8 cellular contexts compared by ENCODE assay signal in the genomic region with DNA sequence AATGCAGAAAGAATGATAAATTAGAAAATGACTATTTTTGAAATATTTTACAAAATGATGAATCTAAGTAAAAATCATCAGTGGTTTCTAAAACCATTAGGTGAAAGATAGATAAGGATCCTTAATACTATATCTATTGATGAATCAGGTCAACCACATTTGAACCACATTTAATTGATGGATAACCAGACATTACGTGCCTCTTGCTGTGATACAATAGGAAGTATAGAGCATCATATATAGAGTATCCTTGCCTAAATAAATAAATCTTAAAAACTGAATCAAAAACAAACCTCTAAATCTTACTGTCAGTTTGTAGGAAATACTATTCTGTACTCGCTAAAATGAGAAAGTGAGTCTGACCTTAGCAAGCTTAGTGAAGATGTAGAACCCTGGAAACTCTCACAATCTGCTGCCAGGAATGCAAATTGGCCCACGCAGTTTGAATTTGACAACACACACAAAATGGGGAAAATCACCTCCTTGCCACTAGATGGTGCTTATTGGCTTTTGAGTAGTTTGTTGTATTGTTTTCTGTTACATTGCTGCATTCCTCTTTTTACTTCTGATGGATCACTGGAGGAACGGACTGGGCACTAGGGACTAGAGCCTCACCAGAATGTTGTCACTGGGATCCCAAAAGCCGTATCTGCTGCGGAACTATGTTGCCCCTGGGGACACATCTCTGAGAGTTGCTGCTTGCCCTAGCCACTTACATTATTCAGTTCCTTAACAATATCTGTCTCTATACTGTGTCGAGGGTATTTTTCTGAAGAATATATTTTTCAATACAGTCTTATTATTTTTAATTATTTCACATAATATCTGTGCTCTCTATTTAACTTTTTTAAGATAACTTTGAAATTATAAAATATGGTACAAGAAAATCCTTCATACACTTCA. TPM values are rescaled to one million over a fixed set of nuclear protein-coding genes. Genes with fewer than 3 reads are reported as not detected.
DNase-seq lines count a peak whose midpoint lies in the region; ATAC-seq, FAIRE-seq and TF ChIP-seq lines count a peak whose summit lies in the region.

No MANE protein-coding gene starts in this region.

- ATAC-seq in natural killer cell (peak in 2 of 3 donors; percentile 48 to 52), GM21529 (IDR thresholded peaks at IDR 0.05; ENCODE audit: unreplicated experiment) (peak; percentile 92)
- ATAC-seq in natural killer cell treated with Interleukin-12 subunit alpha and Interleukin-12 subunit beta and Interleukin-15 and Interleukin-18, amount 100 ng/mL, for 72 hours, result no peak

- H3K36me3 ChIP-seq in KMS-11 (ENCODE audit: insufficient read depth) (no peaks in the 10 kb centered on the region), bronchial epithelial cell (ENCODE audit: control insufficient read depth, insufficient read depth, low read length) (no peaks in the 10 kb centered on the region), mesenchymal stem cell (ENCODE audit: control insufficient read depth in 1 of 2, insufficient read depth in 2 of 2, low read depth in 1 of 2, low read length in 2 of 2) (no peaks in the 10 kb centered on the region)
- H3K36me3 ChIP-seq in effector memory CD4-positive, alpha-beta T cell (ENCODE audit: control insufficient read depth, insufficient read depth, low read length), result no peaks in the 10 kb centered on the region

- H3K4me2 ChIP-seq in KMS-11 (no peak overlapping the region), mesenchymal stem cell (ENCODE audit: low read length, poor library complexity, severe bottlenecking) (no peak overlapping the region)

- no peaks in the 10 kb centered on the region for H3K79me2 ChIP-seq in KMS-11 (ENCODE audit: insufficient read depth, low read depth)

- no peak for FAIRE-seq in bronchial epithelial cell (lab: Jason Lieb, UNC)

- H3K27ac Mint-ChIP-seq in natural killer cell, result no peak overlapping the region
- no peak overlapping the region for H3K27ac Mint-ChIP-seq in natural killer cell treated with Interleukin-12 subunit alpha and Interleukin-12 subunit beta and Interleukin-15 and Interleukin-18, amount 100 ng/mL, for 72 hours

- H4K91ac ChIP-seq in mesenchymal stem cell (ENCODE audit: low read length), result no peak overlapping the region

- no peak overlapping the region for H2AK5ac ChIP-seq in mesenchymal stem cell (ENCODE audit: low read length, severe bottlenecking)

- H3K4me3 Mint-ChIP-seq in natural killer cell, result no peak overlapping the region
- H3K4me3 Mint-ChIP-seq in natural killer cell treated with Interleukin-12 subunit alpha and Interleukin-12 subunit beta and Interleukin-15 and Interleukin-18, amount 100 ng/mL, for 72 hours, result no peak overlapping the region

- no peaks in the 10 kb centered on the region for H3K27me3 Mint-ChIP-seq in natural killer cell (ENCODE audit: low read depth in 2 of 2)
- no peaks in the 10 kb centered on the region for H3K27me3 Mint-ChIP-seq in natural killer cell treated with Interleukin-12 subunit alpha and Interleukin-12 subunit beta and Interleukin-15 and Interleukin-18, amount 100 ng/mL, for 72 hours

- WGBS in mesenchymal stem cell, result 26% methylated on average over 3 of the region's 7 CpGs

- H3K9ac ChIP-seq in KMS-11 (no peak overlapping the region), mesenchymal stem cell (ENCODE audit: low read length) (peak overlapping the region; percentile 73)

- H2BK12ac ChIP-seq in mesenchymal stem cell (ENCODE audit: low read length in 2 of 2), result no peak overlapping the region

- H3K4me1 Mint-ChIP-seq in natural killer cell, result no peaks in the 10 kb centered on the region
- H3K4me1 Mint-ChIP-seq in natural killer cell treated with Interleukin-12 subunit alpha and Interleukin-12 subunit beta and Interleukin-15 and Interleukin-18, amount 100 ng/mL, for 72 hours (ENCODE audit: low read depth in 2 of 2), result no peaks in the 10 kb centered on the region

- H2BK15ac ChIP-seq in mesenchymal stem cell (ENCODE audit: low read depth, poor library complexity, severe bottlenecking), result no peak overlapping the region

- TF ChIP-seq CTCF in natural killer cell (IDR thresholded peaks at IDR 0.05), result peak; percentile 61
- TF ChIP-seq CTCF in KMS-11 (conservative IDR thresholded peaks at IDR 0.05; ENCODE audit: low read depth, low read length), result peak; percentile 68
- peak; percentile 68 for TF ChIP-seq CTCF in bronchial epithelial cell (IDR thresholded peaks at IDR 0.05; ENCODE audit: insufficient read depth, low read length, severe bottlenecking)

- no peaks in the 10 kb centered on the region for H3K27me3 ChIP-seq in KMS-11 (ENCODE audit: insufficient read depth, low read depth)
- H3K27me3 ChIP-seq in bronchial epithelial cell (ENCODE audit: control insufficient read depth, insufficient read depth, low read length), result no peaks in the 10 kb centered on the region
- H3K27me3 ChIP-seq in mesenchymal stem cell (ENCODE audit: control insufficient read depth in 1 of 2, insufficient read depth in 1 of 2, low read length in 2 of 2), result no peaks in the 10 kb centered on the region
- no peaks in the 10 kb centered on the region for H3K27me3 ChIP-seq in effector memory CD4-positive, alpha-beta T cell (replicated peaks; ENCODE audit: control insufficient read depth, insufficient read depth, low read length, poor library complexity, severe bottlenecking)

- H2BK120ac ChIP-seq in mesenchymal stem cell (ENCODE audit: low read depth, low read length), result no peak overlapping the region

- intact Hi-C loops in natural killer cell (cut with micrococcal nuclease), result loop anchor here (5.0 kb wide), 1 partner anchor 166 kb away; a partner anchor contains a TSS

- H3K4ac ChIP-seq in mesenchymal stem cell (ENCODE audit: low read depth in 1 of 2, low read length in 2 of 2), result no peak overlapping the region

- H2AFZ ChIP-seq in KMS-11 (ENCODE audit: low read depth) (peak overlapping the region; percentile 35; the same call in 1 of the 2 replicates), mesenchymal stem cell (ENCODE audit: low read depth, low read length) (no peak overlapping the region)

- no peaks in the 10 kb centered on the region for H4K20me1 ChIP-seq in KMS-11 (ENCODE audit: insufficient read depth)

- no peaks in the 10 kb centered on the region for H3K36me3 Mint-ChIP-seq in natural killer cell
- H3K36me3 Mint-ChIP-seq in natural killer cell treated with Interleukin-12 subunit alpha and Interleukin-12 subunit beta and Interleukin-15 and Interleukin-18, amount 100 ng/mL, for 72 hours, result no peaks in the 10 kb centered on the region

- H3K9me3 ChIP-seq in mesenchymal stem cell (ENCODE audit: control insufficient read depth, low read length), result no peaks in the 10 kb centered on the region
- H3K9me3 ChIP-seq in effector memory CD4-positive, alpha-beta T cell (ENCODE audit: control insufficient read depth, low read length), result no peaks in the 10 kb centered on the region

- H2BK5ac ChIP-seq in mesenchymal stem cell (ENCODE audit: low read depth, low read length, poor library complexity, severe bottlenecking), result no peak overlapping the region

- H4K8ac ChIP-seq in mesenchymal stem cell (ENCODE audit: low read length), result no peak overlapping the region

- H3K79me1 ChIP-seq in mesenchymal stem cell (replicated peaks; ENCODE audit: low read length, poor library complexity, severe bottlenecking), result no peaks in the 10 kb centered on the region

- no peak overlapping the region for H3K18ac ChIP-seq in mesenchymal stem cell (ENCODE audit: low read depth in 1 of 2, low read length in 2 of 2)

- H3K27ac ChIP-seq in KMS-11, result no peak overlapping the region
- no peak overlapping the region for H3K27ac ChIP-seq in mesenchymal stem cell (ENCODE audit: low read length, poor library complexity, severe bottlenecking)
- no peak overlapping the region for H3K27ac ChIP-seq in effector memory CD4-positive, alpha-beta T cell (ENCODE audit: insufficient read depth, low read length, poor library complexity, severe bottlenecking)

- no peak overlapping the region for H3K23ac ChIP-seq in mesenchymal stem cell (ENCODE audit: low read length in 2 of 2)

- H3K4me3 ChIP-seq in KMS-11 (IDR thresholded peaks at IDR 0.05; ENCODE audit: insufficient read depth, low read depth, low read length) (no peak overlapping the region), bronchial epithelial cell (ENCODE audit: low read depth, low read length) (no peak overlapping the region), mesenchymal stem cell (ENCODE audit: insufficient read depth in 1 of 2, low read depth in 1 of 2, low read length in 2 of 2) (peak overlapping the region in 1 of 2 experiments; percentile 60)
- no peak overlapping the region for H3K4me3 ChIP-seq in effector memory CD4-positive, alpha-beta T cell (ENCODE audit: insufficient read depth, low read depth, low read length, poor library complexity, severe bottlenecking)

- H3K9me3 Mint-ChIP-seq in natural killer cell, result no peaks in the 10 kb centered on the region
- no peaks in the 10 kb centered on the region for H3K9me3 Mint-ChIP-seq in natural killer cell treated with Interleukin-12 subunit alpha and Interleukin-12 subunit beta and Interleukin-15 and Interleukin-18, amount 100 ng/mL, for 72 hours

- no peak for DNase-seq in natural killer cell
- no peak for DNase-seq in natural killer cell treated with Interleukin-12 subunit alpha and Interleukin-12 subunit beta and Interleukin-15 and Interleukin-18, amount 100 ng/mL, for 72 hours (ENCODE audit: low spot score)
- DNase-seq in RPMI7951 (ENCODE audit: low read depth), result peak; percentile 72
- peak; percentile 68 for DNase-seq in bronchial epithelial cell (ENCODE audit: low read depth)
- peak; percentile 75 for DNase-seq in mesenchymal stem cell
- DNase-seq in effector memory CD4-positive, alpha-beta T cell, result no peak

- no peaks in the 10 kb centered on the region for H3K4me1 ChIP-seq in KMS-11 (ENCODE audit: low read depth, poor library complexity, severe bottlenecking)
- H3K4me1 ChIP-seq in mesenchymal stem cell (ENCODE audit: control insufficient read depth, insufficient read depth, low read depth, low read length), result peaks cover 2% of the 10 kb centered on the region
- no peaks in the 10 kb centered on the region for H3K4me1 ChIP-seq in effector memory CD4-positive, alpha-beta T cell (ENCODE audit: control insufficient read depth, insufficient read depth, low read length, poor library complexity, severe bottlenecking)

- no peak overlapping the region for H3K14ac ChIP-seq in mesenchymal stem cell (ENCODE audit: low read length in 2 of 2)

RNA-seq across cellular contexts. Expression of a gene that starts 25.4 kb away (rescaled TPM):
- total RNA-seq in natural killer cell, result 100 to 1,000 TPM in 1 of 3 donors, 10 to 100 TPM in 2; 76.9 to 103 (median 98.5) TPM
- 10 to 100 TPM; 42.4 to 89.3 TPM for total RNA-seq in natural killer cell treated with Interleukin-12 subunit alpha and Interleukin-12 subunit beta and Interleukin-15 and Interleukin-18, amount 100 ng/mL, for 72 hours
- 62.2 and 68.0 TPM in 2 replicates for total RNA-seq in RPMI7951 (2014; rRNA removed; shearing (Covaris generic))
- total RNA-seq in bronchial epithelial cell, result 28.7 and 30.3 TPM in 2 replicates
- polyA plus RNA-seq in mesenchymal stem cell (2013, experiment 1 of 2), result 121 TPM
- 120 TPM for polyA plus RNA-seq in mesenchymal stem cell (2013, experiment 2 of 2)

RNA-seq across cellular contexts. Expression of a gene that starts 46.3 kb away (rescaled TPM):
- total RNA-seq in natural killer cell, result 1 to 10 TPM; 4.0 to 7.4 (median 4.7) TPM
- total RNA-seq in natural killer cell treated with Interleukin-12 subunit alpha and Interleukin-12 subunit beta and Interleukin-15 and Interleukin-18, amount 100 ng/mL, for 72 hours, result 1 to 10 TPM; 2.0 to 3.1 TPM
- total RNA-seq in RPMI7951 (2014; rRNA removed; shearing (Covaris generic)), result 3.6 and 3.8 TPM in 2 replicates
- total RNA-seq in bronchial epithelial cell, result 0.53 and 2.8 TPM in 2 replicates
- 0.88 TPM for polyA plus RNA-seq in mesenchymal stem cell (2013, experiment 1 of 2)
- 0.86 TPM for polyA plus RNA-seq in mesenchymal stem cell (2013, experiment 2 of 2)

Comparison
In these comparisons a context has a peak if more than half of its experiments do, and no peak if none do; other contexts are left out.
1. ATAC-seq: peak in natural killer cell (2 of 3) and GM21529 (single experiment); none in natural killer cell treated with Interleukin-12 subunit alpha and Interleukin-12 subunit beta and Interleukin-15 and Interleukin-18, amount 100 ng/mL, for 72 hours (0 of 2).
2. DNase-seq: peak in RPMI7951 (single experiment), bronchial epithelial cell (single experiment) and mesenchymal stem cell (single experiment); none in natural killer cell (single experiment), natural killer cell treated with Interleukin-12 subunit alpha and Interleukin-12 subunit beta and Interleukin-15 and Interleukin-18, amount 100 ng/mL, for 72 hours (single experiment) and effector memory CD4-positive, alpha-beta T cell (0 of 3).
3. Peak in every context shown above with its lines, with median percentiles within 50 percentile points of each other: CTCF ChIP-seq.